ENCODE assay signal across 2 cellular contexts in the genomic region with DNA sequence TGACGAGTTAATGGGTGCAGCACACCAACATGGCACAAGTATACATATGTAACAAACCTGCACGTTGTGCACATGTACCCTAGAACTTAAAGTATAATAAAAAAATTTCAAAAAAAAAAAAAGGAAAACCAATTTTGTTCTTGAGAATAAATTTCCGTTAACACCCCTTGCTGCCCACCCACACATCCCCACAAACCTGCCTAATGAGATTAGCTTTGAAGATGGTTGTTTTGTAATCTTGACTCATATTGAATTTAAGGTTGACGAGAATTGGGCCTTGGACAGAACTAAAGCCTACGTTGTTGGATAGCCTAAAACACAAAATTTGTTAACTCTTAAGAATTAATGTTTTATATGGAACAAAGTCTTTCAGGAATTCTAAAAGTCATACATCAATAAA.
TF ChIP-seq lines count a peak whose summit lies in the region.

No MANE protein-coding gene starts in this region.

TF ChIP-seq in IMR-90, 13 proteins besides CTCF, POLR2A, EP300 and RAD21:
- TF ChIP-seq CEBPB (IDR thresholded peaks at IDR 0.05; ENCODE audit: low read depth, low read length): 0 out of 2 replicates have a peak, but pooled peaks have one; percentile 19
- TF ChIP-seq MAFK (IDR thresholded peaks at IDR 0.05; ENCODE audit: low read depth, low read length): no peak

TF ChIP-seq in H1, 55 proteins besides CTCF, POLR2A, EP300 and RAD21:
- TF ChIP-seq KDM4A (IDR thresholded peaks at IDR 0.05; ENCODE audit: low read depth, low read length, severe bottlenecking): no peak
- no peak for TF ChIP-seq JUN (IDR thresholded peaks at IDR 0.05; ENCODE audit: low read depth, low read length)
- TF ChIP-seq KDM1A (IDR thresholded peaks at IDR 0.05; ENCODE audit: borderline replicate concordance, low read length): no peak
- TF ChIP-seq SIX5 (IDR thresholded peaks at IDR 0.05; ENCODE audit: low read depth, low read length): no peak
- no peak for TF ChIP-seq FOSL1 (IDR thresholded peaks at IDR 0.05; ENCODE audit: insufficient read depth, low read depth, low read length)
- TF ChIP-seq RBBP5 (IDR thresholded peaks at IDR 0.05; ENCODE audit: borderline replicate concordance, low read depth, low read length): no peak
- no peak for TF ChIP-seq BCL11A (IDR thresholded peaks at IDR 0.05; ENCODE audit: low read depth in 2 of 2, low read length in 2 of 2)
- TF ChIP-seq PHF8 (conservative IDR thresholded peaks at IDR 0.05; ENCODE audit: low read depth, low read length): no peak
- TF ChIP-seq GTF2F1 (IDR thresholded peaks at IDR 0.05; ENCODE audit: borderline replicate concordance, low read depth, low read length): no peak
- no peak for TF ChIP-seq GABPA (IDR thresholded peaks at IDR 0.05; ENCODE audit: borderline replicate concordance, insufficient read depth, low read length)
- TF ChIP-seq SP1 (IDR thresholded peaks at IDR 0.05; ENCODE audit: low read depth, low read length): no peak
- TF ChIP-seq POU5F1 (IDR thresholded peaks at IDR 0.05; ENCODE audit: low read depth, low read length): no peak
- TF ChIP-seq, protein P1, sequence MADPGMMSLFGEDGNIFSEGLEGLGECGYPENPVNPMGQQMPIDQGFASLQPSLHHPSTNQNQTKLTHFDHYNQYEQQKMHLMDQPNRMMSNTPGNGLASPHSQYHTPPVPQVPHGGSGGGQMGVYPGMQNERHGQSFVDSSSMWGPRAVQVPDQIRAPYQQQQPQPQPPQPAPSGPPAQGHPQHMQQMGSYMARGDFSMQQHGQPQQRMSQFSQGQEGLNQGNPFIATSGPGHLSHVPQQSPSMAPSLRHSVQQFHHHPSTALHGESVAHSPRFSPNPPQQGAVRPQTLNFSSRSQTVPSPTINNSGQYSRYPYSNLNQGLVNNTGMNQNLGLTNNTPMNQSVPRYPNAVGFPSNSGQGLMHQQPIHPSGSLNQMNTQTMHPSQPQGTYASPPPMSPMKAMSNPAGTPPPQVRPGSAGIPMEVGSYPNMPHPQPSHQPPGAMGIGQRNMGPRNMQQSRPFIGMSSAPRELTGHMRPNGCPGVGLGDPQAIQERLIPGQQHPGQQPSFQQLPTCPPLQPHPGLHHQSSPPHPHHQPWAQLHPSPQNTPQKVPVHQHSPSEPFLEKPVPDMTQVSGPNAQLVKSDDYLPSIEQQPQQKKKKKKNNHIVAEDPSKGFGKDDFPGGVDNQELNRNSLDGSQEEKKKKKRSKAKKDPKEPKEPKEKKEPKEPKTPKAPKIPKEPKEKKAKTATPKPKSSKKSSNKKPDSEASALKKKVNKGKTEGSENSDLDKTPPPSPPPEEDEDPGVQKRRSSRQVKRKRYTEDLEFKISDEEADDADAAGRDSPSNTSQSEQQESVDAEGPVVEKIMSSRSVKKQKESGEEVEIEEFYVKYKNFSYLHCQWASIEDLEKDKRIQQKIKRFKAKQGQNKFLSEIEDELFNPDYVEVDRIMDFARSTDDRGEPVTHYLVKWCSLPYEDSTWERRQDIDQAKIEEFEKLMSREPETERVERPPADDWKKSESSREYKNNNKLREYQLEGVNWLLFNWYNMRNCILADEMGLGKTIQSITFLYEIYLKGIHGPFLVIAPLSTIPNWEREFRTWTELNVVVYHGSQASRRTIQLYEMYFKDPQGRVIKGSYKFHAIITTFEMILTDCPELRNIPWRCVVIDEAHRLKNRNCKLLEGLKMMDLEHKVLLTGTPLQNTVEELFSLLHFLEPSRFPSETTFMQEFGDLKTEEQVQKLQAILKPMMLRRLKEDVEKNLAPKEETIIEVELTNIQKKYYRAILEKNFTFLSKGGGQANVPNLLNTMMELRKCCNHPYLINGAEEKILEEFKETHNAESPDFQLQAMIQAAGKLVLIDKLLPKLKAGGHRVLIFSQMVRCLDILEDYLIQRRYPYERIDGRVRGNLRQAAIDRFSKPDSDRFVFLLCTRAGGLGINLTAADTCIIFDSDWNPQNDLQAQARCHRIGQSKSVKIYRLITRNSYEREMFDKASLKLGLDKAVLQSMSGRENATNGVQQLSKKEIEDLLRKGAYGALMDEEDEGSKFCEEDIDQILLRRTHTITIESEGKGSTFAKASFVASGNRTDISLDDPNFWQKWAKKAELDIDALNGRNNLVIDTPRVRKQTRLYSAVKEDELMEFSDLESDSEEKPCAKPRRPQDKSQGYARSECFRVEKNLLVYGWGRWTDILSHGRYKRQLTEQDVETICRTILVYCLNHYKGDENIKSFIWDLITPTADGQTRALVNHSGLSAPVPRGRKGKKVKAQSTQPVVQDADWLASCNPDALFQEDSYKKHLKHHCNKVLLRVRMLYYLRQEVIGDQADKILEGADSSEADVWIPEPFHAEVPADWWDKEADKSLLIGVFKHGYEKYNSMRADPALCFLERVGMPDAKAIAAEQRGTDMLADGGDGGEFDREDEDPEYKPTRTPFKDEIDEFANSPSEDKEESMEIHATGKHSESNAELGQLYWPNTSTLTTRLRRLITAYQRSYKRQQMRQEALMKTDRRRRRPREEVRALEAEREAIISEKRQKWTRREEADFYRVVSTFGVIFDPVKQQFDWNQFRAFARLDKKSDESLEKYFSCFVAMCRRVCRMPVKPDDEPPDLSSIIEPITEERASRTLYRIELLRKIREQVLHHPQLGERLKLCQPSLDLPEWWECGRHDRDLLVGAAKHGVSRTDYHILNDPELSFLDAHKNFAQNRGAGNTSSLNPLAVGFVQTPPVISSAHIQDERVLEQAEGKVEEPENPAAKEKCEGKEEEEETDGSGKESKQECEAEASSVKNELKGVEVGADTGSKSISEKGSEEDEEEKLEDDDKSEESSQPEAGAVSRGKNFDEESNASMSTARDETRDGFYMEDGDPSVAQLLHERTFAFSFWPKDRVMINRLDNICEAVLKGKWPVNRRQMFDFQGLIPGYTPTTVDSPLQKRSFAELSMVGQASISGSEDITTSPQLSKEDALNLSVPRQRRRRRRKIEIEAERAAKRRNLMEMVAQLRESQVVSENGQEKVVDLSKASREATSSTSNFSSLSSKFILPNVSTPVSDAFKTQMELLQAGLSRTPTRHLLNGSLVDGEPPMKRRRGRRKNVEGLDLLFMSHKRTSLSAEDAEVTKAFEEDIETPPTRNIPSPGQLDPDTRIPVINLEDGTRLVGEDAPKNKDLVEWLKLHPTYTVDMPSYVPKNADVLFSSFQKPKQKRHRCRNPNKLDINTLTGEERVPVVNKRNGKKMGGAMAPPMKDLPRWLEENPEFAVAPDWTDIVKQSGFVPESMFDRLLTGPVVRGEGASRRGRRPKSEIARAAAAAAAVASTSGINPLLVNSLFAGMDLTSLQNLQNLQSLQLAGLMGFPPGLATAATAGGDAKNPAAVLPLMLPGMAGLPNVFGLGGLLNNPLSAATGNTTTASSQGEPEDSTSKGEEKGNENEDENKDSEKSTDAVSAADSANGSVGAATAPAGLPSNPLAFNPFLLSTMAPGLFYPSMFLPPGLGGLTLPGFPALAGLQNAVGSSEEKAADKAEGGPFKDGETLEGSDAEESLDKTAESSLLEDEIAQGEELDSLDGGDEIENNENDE (IDR thresholded peaks at IDR 0.05; ENCODE audit: insufficient replicate concordance, low read length): no peak
- no peak for TF ChIP-seq CTBP2 (IDR thresholded peaks at IDR 0.05; ENCODE audit: borderline replicate concordance, insufficient read depth, insufficient read length, low read length)
- TF ChIP-seq SIN3A (conservative IDR thresholded peaks at IDR 0.05 in 1 of 2, IDR thresholded peaks at IDR 0.05 in 1 of 2; ENCODE audit: low read depth in 1 of 2, low read length in 2 of 2): no peak
- TF ChIP-seq SUZ12 (IDR thresholded peaks at IDR 0.05; ENCODE audit: low read length): no peak
- no peak for TF ChIP-seq RNF2 (IDR thresholded peaks at IDR 0.05; ENCODE audit: borderline replicate concordance, low read depth, low read length, missing control alignments, poor library complexity, severe bottlenecking)
- TF ChIP-seq HDAC2 (IDR thresholded peaks at IDR 0.05; ENCODE audit: borderline replicate concordance in 1 of 2, low read depth in 2 of 2, low read length in 2 of 2): no peak
- TF ChIP-seq SP4 (IDR thresholded peaks at IDR 0.05; ENCODE audit: low read length): no peak
